Comparison of ENCODE assay signal across 11 cellular contexts in genomic region chr19:7224205-7224833, GRCh38.
DNase-seq lines count a peak whose midpoint lies in the region; ATAC-seq and TF ChIP-seq lines count a peak whose summit lies in the region.
"Had no signal": no experiment of that assay in that cellular context is flagged by ENCODE, and none has a peak within 500 bp of the region (broad histone marks: within the 10 kb centered on the region; RNA-seq: fewer than 3 reads in every experiment).

No MANE protein-coding gene starts in this region.

- TF ChIP-seq EP300 in ovary (IDR thresholded peaks at IDR 0.05): no peak

- peak overlapping the region; percentile 19 for H3K4me3 ChIP-seq in ovary
- no peak overlapping the region for H3K4me3 ChIP-seq in SJCRH30
- H3K4me3 ChIP-seq: HAP-1 had no signal

- no peak for TF ChIP-seq CTCF in ovary (IDR thresholded peaks at IDR 0.05)

- intact Hi-C loops in Right ventricle myocardium superior (cut with DNase I): no loop called here
- intact Hi-C loops in ovary (cut with DNase I): no loop called here

- peak overlapping the region in 1 of 2 donors; percentile 60 for H3K27ac ChIP-seq in ovary
- H3K27ac ChIP-seq in SJCRH30: no peak overlapping the region
- H3K27ac ChIP-seq: epithelial cell of prostate had no signal

- 1 to 4% (median 4%) methylated on average over 20 of the region's 20 CpGs for WGBS in ovary, 3 donors

- H3K9me3 ChIP-seq in ovary (no peaks in the 10 kb centered on the region), SJCRH30 (replicated peaks) (no peaks in the 10 kb centered on the region)
- H3K9me3 ChIP-seq: HAP-1 had no signal

- H3K36me3 ChIP-seq in ovary: no peaks in the 10 kb centered on the region
- no peaks in the 10 kb centered on the region for H3K36me3 ChIP-seq in SJCRH30
- H3K36me3 ChIP-seq: HAP-1 had no signal

- no peak for TF ChIP-seq POLR2A in ovary (IDR thresholded peaks at IDR 0.05)

- ATAC-seq in Right ventricle myocardium superior (ENCODE audit: poor library complexity) (peak; percentile 68), GM19463 (IDR thresholded peaks at IDR 0.05; ENCODE audit: unreplicated experiment) (no peak)

- H3K27me3 ChIP-seq in ovary (no peaks in the 10 kb centered on the region), SJCRH30 (no peaks in the 10 kb centered on the region)

- DNase-seq in AG08395 (ENCODE audit: low spot score) (peak; percentile 48), Right ventricle myocardium superior (no peak), ovary (peak; percentile 68 to 75 (median 72)), GM19240 (ENCODE audit: insufficient read length, low spot score) (no peak), NCI-H1105 treated with DMSO at 0.1 percent for 48 hours (lab: John Stamatoyannopoulos, UW) (no peak), SJCRH30 (no peak)
- DNase-seq: occipital lobe had no signal

- H3K4me1 ChIP-seq in ovary (ENCODE audit: insufficient read depth): peaks cover 38% of the 10 kb centered on the region
- peaks cover 4% of the 10 kb centered on the region; the same call in 1 of the 2 replicates for H3K4me1 ChIP-seq in SJCRH30
- H3K4me1 ChIP-seq: HAP-1 had no signal

TF ChIP-seq in PFSK-1, 5 proteins besides CTCF, POLR2A, EP300 and RAD21:
- 0 out of 2 replicates have a peak, but pooled peaks have one; percentile 25 for TF ChIP-seq SIN3A (IDR thresholded peaks at IDR 0.05; ENCODE audit: borderline replicate concordance, insufficient read depth, low read length)
- TF ChIP-seq TAF1 (IDR thresholded peaks at IDR 0.05; ENCODE audit: borderline replicate concordance, insufficient read depth, low read length): no peak
- TF ChIP-seq, protein P1, sequence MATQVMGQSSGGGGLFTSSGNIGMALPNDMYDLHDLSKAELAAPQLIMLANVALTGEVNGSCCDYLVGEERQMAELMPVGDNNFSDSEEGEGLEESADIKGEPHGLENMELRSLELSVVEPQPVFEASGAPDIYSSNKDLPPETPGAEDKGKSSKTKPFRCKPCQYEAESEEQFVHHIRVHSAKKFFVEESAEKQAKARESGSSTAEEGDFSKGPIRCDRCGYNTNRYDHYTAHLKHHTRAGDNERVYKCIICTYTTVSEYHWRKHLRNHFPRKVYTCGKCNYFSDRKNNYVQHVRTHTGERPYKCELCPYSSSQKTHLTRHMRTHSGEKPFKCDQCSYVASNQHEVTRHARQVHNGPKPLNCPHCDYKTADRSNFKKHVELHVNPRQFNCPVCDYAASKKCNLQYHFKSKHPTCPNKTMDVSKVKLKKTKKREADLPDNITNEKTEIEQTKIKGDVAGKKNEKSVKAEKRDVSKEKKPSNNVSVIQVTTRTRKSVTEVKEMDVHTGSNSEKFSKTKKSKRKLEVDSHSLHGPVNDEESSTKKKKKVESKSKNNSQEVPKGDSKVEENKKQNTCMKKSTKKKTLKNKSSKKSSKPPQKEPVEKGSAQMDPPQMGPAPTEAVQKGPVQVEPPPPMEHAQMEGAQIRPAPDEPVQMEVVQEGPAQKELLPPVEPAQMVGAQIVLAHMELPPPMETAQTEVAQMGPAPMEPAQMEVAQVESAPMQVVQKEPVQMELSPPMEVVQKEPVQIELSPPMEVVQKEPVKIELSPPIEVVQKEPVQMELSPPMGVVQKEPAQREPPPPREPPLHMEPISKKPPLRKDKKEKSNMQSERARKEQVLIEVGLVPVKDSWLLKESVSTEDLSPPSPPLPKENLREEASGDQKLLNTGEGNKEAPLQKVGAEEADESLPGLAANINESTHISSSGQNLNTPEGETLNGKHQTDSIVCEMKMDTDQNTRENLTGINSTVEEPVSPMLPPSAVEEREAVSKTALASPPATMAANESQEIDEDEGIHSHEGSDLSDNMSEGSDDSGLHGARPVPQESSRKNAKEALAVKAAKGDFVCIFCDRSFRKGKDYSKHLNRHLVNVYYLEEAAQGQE (IDR thresholded peaks at IDR 0.05; ENCODE audit: insufficient read depth in 1 of 2, low read depth in 2 of 2, low read length in 2 of 2): no peak
- peak; percentile 38 for TF ChIP-seq FOXP2 (optimal IDR thresholded peaks at IDR 0.05; ENCODE audit: borderline replicate concordance, extremely low read depth, extremely low read length, insufficient read depth)
TF ChIP-seq in PFSK-1: peak in this region for 2.

Comparison
In these comparisons a context has a peak if more than half of its experiments do, and no peak if none do; other contexts are left out.
1. DNase-seq: peak in AG08395 (single experiment) and ovary (5 of 5); none in Right ventricle myocardium superior (single experiment), GM19240 (single experiment), NCI-H1105 treated with DMSO at 0.1 percent for 48 hours (single experiment) and SJCRH30 (0 of 2).